Comparison of ENCODE assay signal across 28 cellular contexts in the genomic region with DNA sequence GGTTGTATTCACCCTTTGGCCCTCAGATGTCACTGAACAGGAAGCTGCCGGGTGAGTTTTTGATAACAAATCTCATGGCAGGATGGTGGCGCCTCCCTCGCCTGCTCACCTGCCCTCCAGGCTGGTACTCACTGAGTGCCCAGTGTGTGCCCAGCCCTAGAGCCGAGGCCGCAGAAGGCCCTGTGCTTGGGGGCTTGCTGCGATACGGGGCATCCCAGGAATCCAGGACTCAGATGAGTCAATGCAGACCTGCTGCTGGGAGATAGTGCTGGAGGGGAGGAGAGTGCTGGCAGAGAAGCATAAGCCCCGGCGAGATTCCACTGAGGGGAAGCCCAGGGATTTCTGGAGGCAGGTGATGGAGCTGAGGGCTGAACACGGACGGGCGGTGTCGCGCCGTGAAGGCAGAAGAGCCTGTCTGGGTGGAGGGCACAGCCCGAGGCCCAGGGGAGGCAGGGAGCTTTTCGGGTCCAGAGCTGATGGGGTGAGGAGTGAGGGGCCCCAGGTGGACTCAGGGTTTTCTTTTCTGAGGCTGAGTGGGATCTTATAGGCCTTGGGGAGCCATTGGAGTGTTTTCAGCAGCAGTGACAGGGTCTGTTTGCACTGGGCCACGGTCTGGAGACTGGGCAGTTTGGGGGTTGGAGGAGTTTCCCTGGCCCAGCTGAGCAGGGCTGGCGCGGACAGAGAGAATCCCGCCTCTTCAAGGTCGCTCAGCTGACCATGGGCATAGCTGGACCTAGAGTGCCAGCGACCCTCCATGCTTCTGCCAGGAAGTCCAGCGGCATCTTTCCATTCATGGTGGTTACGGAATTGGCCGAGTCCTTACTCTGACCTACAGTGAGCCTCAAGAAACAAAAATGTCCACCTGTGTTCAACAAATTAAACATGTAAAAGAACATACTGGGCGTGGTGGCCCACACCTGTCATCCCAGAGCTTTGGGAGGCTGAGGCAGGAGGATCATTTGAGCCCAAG. TPM values are rescaled to one million over a fixed set of nuclear protein-coding genes. Genes with fewer than 3 reads are reported as not detected.
A peak's percentile ranks its signal among the peaks of the same experiment; 100 is the strongest.
DNase-seq lines count a peak whose midpoint lies in the region; ATAC-seq and TF ChIP-seq lines count a peak whose summit lies in the region.
"Had no signal": no experiment of that assay in that cellular context is flagged by ENCODE, and none has a peak within 500 bp of the region (broad histone marks: within the 10 kb centered on the region; RNA-seq: fewer than 3 reads in every experiment).

No MANE protein-coding gene starts in this region.

- CTCF ChIA-PET in naive thymus-derived CD4-positive, alpha-beta T cell (lab: Charles Lee) = no interaction called here

- H3K4me3 Mint-ChIP-seq in activated T-cell treated with anti-CD3 and anti-CD28 coated beads, Interleukin-2, amount 50 U/mL, for 4 hours = no peak overlapping the region
- H3K4me3 Mint-ChIP-seq in stimulated activated effector memory CD8-positive, alpha-beta T cell treated with anti-CD3 and anti-CD28 coated beads, Interleukin-12 subunit alpha, Interleukin-12 subunit beta, amount 100 ng/mL, for 72 hours = no peak overlapping the region
- H3K4me3 Mint-ChIP-seq in naive thymus-derived CD4-positive, alpha-beta T cell = no peak overlapping the region
- H3K4me3 Mint-ChIP-seq: central memory CD8-positive, alpha-beta T cell; naive thymus-derived CD8-positive, alpha-beta T cell; T-cell had no signal

- POLR2A ChIA-PET in naive thymus-derived CD4-positive, alpha-beta T cell (lab: Charles Lee) = interaction anchor here (0.5 kb wide), 1 partner anchor 36 kb away, joined by 3 read pairs; no protein-coding TSS in a partner anchor

- H3K4me1 ChIP-seq in Peyer's patch = no peaks in the 10 kb centered on the region
- H3K4me1 ChIP-seq in naive thymus-derived CD4-positive, alpha-beta T cell (ENCODE audit: control insufficient read depth in 2 of 2, insufficient read depth in 2 of 2, low read length in 2 of 2) = no peaks in the 10 kb centered on the region

- H3K27ac Mint-ChIP-seq in stimulated activated effector memory CD8-positive, alpha-beta T cell treated with anti-CD3 and anti-CD28 coated beads, Interleukin-12 subunit alpha, Interleukin-12 subunit beta, amount 100 ng/mL, for 72 hours = peak overlapping the region; percentile 46
- peak overlapping the region in 1 of 9 donors; percentile 76 for H3K27ac Mint-ChIP-seq in naive thymus-derived CD4-positive, alpha-beta T cell
- H3K27ac Mint-ChIP-seq: activated T-helper 2 cell treated with anti-CD3 and anti-CD28 coated beads, Interferon-gamma antibody, Interleukin-2, Interleukin-4, amounts not matched to agents 10 μg/mL and 5 μg/mL and 100 μg/mL, durations not matched to agents 14 hours and 24 hours and 36 hours; T-cell had no signal

- H3K9me3 Mint-ChIP-seq in activated T-cell treated with anti-CD3 and anti-CD28 coated beads, Interleukin-2, amount 50 U/mL, for 4 hours = no peaks in the 10 kb centered on the region
- no peaks in the 10 kb centered on the region for H3K9me3 Mint-ChIP-seq in stimulated activated effector memory CD8-positive, alpha-beta T cell treated with anti-CD3 and anti-CD28 coated beads, Interleukin-12 subunit alpha, Interleukin-12 subunit beta, amount 100 ng/mL, for 72 hours
- no peaks in the 10 kb centered on the region for H3K9me3 Mint-ChIP-seq in naive thymus-derived CD4-positive, alpha-beta T cell
- H3K9me3 Mint-ChIP-seq: activated naive CD4-positive, alpha-beta T cell treated with anti-CD3 and anti-CD28 coated beads, Interleukin-2, amount 50 U/mL, for 72 hours; activated T-helper 2 cell treated with anti-CD3 and anti-CD28 coated beads, Interferon-gamma antibody, Interleukin-2, Interleukin-4, amounts not matched to agents 10 μg/mL and 5 μg/mL and 100 μg/mL, durations not matched to agents 14 hours and 24 hours and 36 hours; central memory CD8-positive, alpha-beta T cell; naive thymus-derived CD8-positive, alpha-beta T cell; T-cell had no signal

- ATAC-seq in activated T-cell treated with anti-CD3 and anti-CD28 coated beads, Interleukin-2, amount 50 U/mL, for 4 hours = no peak
- no peak for ATAC-seq in stimulated activated effector memory CD8-positive, alpha-beta T cell treated with anti-CD3 and anti-CD28 coated beads, Interleukin-12 subunit alpha, Interleukin-12 subunit beta, amount 100 ng/mL, for 72 hours
- no peak for ATAC-seq in naive thymus-derived CD4-positive, alpha-beta T cell
- ATAC-seq: activated naive CD4-positive, alpha-beta T cell treated with anti-CD3 and anti-CD28 coated beads, Interleukin-2, amount 50 U/mL, for 72 hours; naive thymus-derived CD8-positive, alpha-beta T cell; T-cell had no signal

- no peaks in the 10 kb centered on the region for H3K27me3 ChIP-seq in Peyer's patch
- no peaks in the 10 kb centered on the region for H3K27me3 ChIP-seq in naive thymus-derived CD4-positive, alpha-beta T cell (ENCODE audit: control insufficient read depth in 2 of 2, insufficient read depth in 2 of 2, low read length in 2 of 2)
- H3K27me3 ChIP-seq: ascending aorta, dorsolateral prefrontal cortex, ovary, sigmoid colon, upper lobe of left lung had no signal

- H3K36me3 ChIP-seq in Peyer's patch = no peaks in the 10 kb centered on the region
- no peaks in the 10 kb centered on the region for H3K36me3 ChIP-seq in naive thymus-derived CD4-positive, alpha-beta T cell (ENCODE audit: control insufficient read depth in 2 of 3, insufficient read depth in 3 of 3, low read length in 3 of 3)
- H3K36me3 ChIP-seq: ovary, sigmoid colon, upper lobe of left lung had no signal

- no peaks in the 10 kb centered on the region for H3K4me1 Mint-ChIP-seq in activated T-cell treated with anti-CD3 and anti-CD28 coated beads, Interleukin-2, amount 50 U/mL, for 4 hours (ENCODE audit: low read depth)
- H3K4me1 Mint-ChIP-seq in stimulated activated effector memory CD8-positive, alpha-beta T cell treated with anti-CD3 and anti-CD28 coated beads, Interleukin-12 subunit alpha, Interleukin-12 subunit beta, amount 100 ng/mL, for 72 hours = no peaks in the 10 kb centered on the region
- peaks cover 0 to 8% (median 0%) of the 10 kb centered on the region in 7 donors for H3K4me1 Mint-ChIP-seq in naive thymus-derived CD4-positive, alpha-beta T cell
- H3K4me1 Mint-ChIP-seq: central memory CD8-positive, alpha-beta T cell had no signal

- no peaks in the 10 kb centered on the region for H3K36me3 Mint-ChIP-seq in activated T-cell treated with anti-CD3 and anti-CD28 coated beads, Interleukin-2, amount 50 U/mL, for 4 hours (ENCODE audit: insufficient read depth)
- no peaks in the 10 kb centered on the region for H3K36me3 Mint-ChIP-seq in stimulated activated effector memory CD8-positive, alpha-beta T cell treated with anti-CD3 and anti-CD28 coated beads, Interleukin-12 subunit alpha, Interleukin-12 subunit beta, amount 100 ng/mL, for 72 hours
- peaks cover 0 to 10% (median 0%) of the 10 kb centered on the region in 5 donors for H3K36me3 Mint-ChIP-seq in naive thymus-derived CD4-positive, alpha-beta T cell
- H3K36me3 Mint-ChIP-seq: activated naive CD4-positive, alpha-beta T cell treated with anti-CD3 and anti-CD28 coated beads, Interleukin-2, amount 50 U/mL, for 72 hours; T-cell had no signal

- intact Hi-C loops in naive thymus-derived CD4-positive, alpha-beta T cell (cut with micrococcal nuclease) = no loop called here

- H3K4me3 ChIP-seq in Peyer's patch = no peak overlapping the region
- H3K4me3 ChIP-seq in naive thymus-derived CD4-positive, alpha-beta T cell (ENCODE audit: low read length) = no peak overlapping the region
- H3K4me3 ChIP-seq: ascending aorta, ovary, PC-9, sigmoid colon, upper lobe of left lung had no signal

- no peak overlapping the region for H3K27ac ChIP-seq in Peyer's patch
- H3K27ac ChIP-seq in naive thymus-derived CD4-positive, alpha-beta T cell (ENCODE audit: low read depth, low read length) = no peak overlapping the region
- H3K27ac ChIP-seq: ascending aorta, ovary, PC-9, sigmoid colon, upper lobe of left lung had no signal

- no peaks in the 10 kb centered on the region for H3K27me3 Mint-ChIP-seq in activated T-cell treated with anti-CD3 and anti-CD28 coated beads, Interleukin-2, amount 50 U/mL, for 4 hours (ENCODE audit: low read depth)
- H3K27me3 Mint-ChIP-seq in naive thymus-derived CD4-positive, alpha-beta T cell = peaks cover 0 to under 1% (median 0%) of the 10 kb centered on the region in 5 donors
- H3K27me3 Mint-ChIP-seq: naive thymus-derived CD8-positive, alpha-beta T cell; T-cell had no signal

- no peaks in the 10 kb centered on the region for H3K9me3 ChIP-seq in Peyer's patch
- H3K9me3 ChIP-seq in naive thymus-derived CD4-positive, alpha-beta T cell (ENCODE audit: control insufficient read depth in 2 of 3, low read length in 3 of 3) = no peaks in the 10 kb centered on the region
- H3K9me3 ChIP-seq: ascending aorta, ovary, sigmoid colon, upper lobe of left lung had no signal

- no peak for TF ChIP-seq CTCF in Peyer's patch (IDR thresholded peaks at IDR 0.05)

- peak; percentile 6 for DNase-seq in activated T-cell treated with anti-CD3 and anti-CD28 coated beads, Interleukin-2, amount 50 U/mL, for 1 hour
- DNase-seq in activated T-cell treated with anti-CD3 and anti-CD28 coated beads, Interleukin-2, amount 50 U/mL, for 4 hours = no peak
- DNase-seq in Peyer's patch = peak in 2 of 3 donors; percentile 47 to 55
- DNase-seq in mesenteric fat pad (ENCODE audit: low spot score) = peak; percentile 62
- DNase-seq in stimulated activated effector memory CD8-positive, alpha-beta T cell treated with anti-CD3 and anti-CD28 coated beads, Interleukin-12 subunit alpha, Interleukin-12 subunit beta, amount 100 ng/mL, for 72 hours (ENCODE audit: low spot score in 2 of 2) = no peak
- DNase-seq in stimulated activated naive CD4-positive, alpha-beta T cell (lab: John Stamatoyannopoulos, UW) = no peak
- no peak for DNase-seq in naive thymus-derived CD4-positive, alpha-beta T cell
- no peak for DNase-seq in NOMO-1 treated with DMSO at 0.1 percent for 48 hours (lab: John Stamatoyannopoulos, UW; ENCODE audit: unreplicated experiment)
- DNase-seq: COR-L47; GOT3; Kasumi-1; kidney glomerular epithelial cell; naive thymus-derived CD8-positive, alpha-beta T cell; NCI-H1694 treated with DMSO at 0.1 percent for 48 hours; NCI-H2171; NCI-H510A treated with DMSO at 0.1 percent for 48 hours; ovary; PC-9; SIG-M5; sigmoid colon; upper lobe of left lung had no signal

- TF ChIP-seq POLR2A in Peyer's patch (IDR thresholded peaks at IDR 0.05) = no peak

RNA-seq across cellular contexts. Expression of gene LDLRAD4, which starts 35.5 kb away (rescaled TPM):
- total RNA-seq in activated T-cell treated with anti-CD3 and anti-CD28 coated beads, Interleukin-2, amount 50 U/mL, for 4 hours = 10 to 100 TPM; 17.5 to 20.4 (median 18.3) TPM
- 100 to 1,000 TPM in 1 of 4 donors, 10 to 100 TPM in 3; 24.8 to 128 (median 50.0) TPM for total RNA-seq in Peyer's patch
- 39.6 TPM for total RNA-seq in mesenteric fat pad
- total RNA-seq in naive thymus-derived CD4-positive, alpha-beta T cell = 10 to 100 TPM; 33.4 to 84.3 (median 60.1) TPM
- 10 to 100 TPM; 13.0 to 19.5 TPM for polyA plus RNA-seq in naive thymus-derived CD4-positive, alpha-beta T cell
- polyA plus RNA-seq: BJ had no signal

Comparison
In these comparisons a context has a peak if more than half of its experiments do, and no peak if none do; other contexts are left out.
1. DNase-seq: peak in activated T-cell treated with anti-CD3 and anti-CD28 coated beads, Interleukin-2, amount 50 U/mL, for 1 hour (single experiment), Peyer's patch (2 of 3) and mesenteric fat pad (single experiment); none in activated T-cell treated with anti-CD3 and anti-CD28 coated beads, Interleukin-2, amount 50 U/mL, for 4 hours (single experiment), stimulated activated effector memory CD8-positive, alpha-beta T cell treated with anti-CD3 and anti-CD28 coated beads, Interleukin-12 subunit alpha, Interleukin-12 subunit beta, amount 100 ng/mL, for 72 hours (0 of 2), stimulated activated naive CD4-positive, alpha-beta T cell (0 of 6), naive thymus-derived CD4-positive, alpha-beta T cell (0 of 9) and NOMO-1 treated with DMSO at 0.1 percent for 48 hours (single experiment).